ENCODE assay signal across 1 cellular context in the genomic region with DNA sequence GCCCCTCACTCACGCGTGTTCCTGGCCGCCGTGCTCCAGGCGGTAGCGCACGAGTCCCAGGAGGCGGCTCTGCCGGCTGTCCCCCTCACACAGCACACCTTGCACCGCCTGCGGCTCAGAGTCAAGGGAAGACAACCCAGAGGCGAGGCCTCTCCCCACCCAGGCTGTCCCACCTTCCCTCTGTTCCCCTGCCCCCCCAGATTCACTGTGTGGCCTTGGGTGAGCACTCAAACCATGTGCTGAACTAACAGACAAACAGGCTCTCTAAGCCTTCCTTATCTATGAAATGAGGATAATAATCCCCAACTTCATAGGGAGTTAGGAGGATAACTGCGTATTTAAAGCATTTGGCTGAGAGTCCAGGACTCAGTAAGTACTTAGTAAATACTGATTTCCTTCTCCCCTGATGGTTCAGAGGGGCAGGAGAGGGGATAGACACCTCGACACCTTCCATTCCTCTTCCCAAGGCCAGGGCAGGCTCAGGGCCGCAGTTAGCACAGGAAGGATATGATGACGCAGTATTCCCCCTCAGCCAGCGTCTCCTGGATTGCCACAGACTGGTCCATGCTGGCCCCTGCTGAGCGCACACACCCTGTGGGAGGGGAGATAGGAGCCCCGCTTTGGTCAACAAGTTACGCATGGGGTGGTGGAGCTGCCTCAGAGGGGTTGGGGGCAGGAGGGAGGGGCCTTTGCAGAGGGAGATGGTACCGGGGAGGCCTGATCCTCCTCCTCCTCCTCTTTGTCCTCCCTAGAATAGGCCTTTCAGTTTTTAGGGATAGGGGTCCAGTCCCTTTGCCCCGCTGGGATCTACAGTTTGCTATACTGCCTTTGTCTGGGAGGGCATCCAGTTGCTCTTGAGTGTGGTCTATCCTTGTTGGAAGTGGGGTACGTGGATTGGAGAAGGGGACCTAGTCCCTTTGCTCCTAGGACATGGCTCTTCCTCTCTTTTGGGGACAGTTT.
TF ChIP-seq lines count a peak whose summit lies in the region.

No MANE protein-coding gene starts in this region.

TF ChIP-seq in H1, 55 proteins besides CTCF, POLR2A, EP300 and RAD21:
- TF ChIP-seq TAF7 (optimal IDR thresholded peaks at IDR 0.05; ENCODE audit: borderline replicate concordance, low read depth, low read length) (no peak), POLR2AphosphoS5 (IDR thresholded peaks at IDR 0.05; ENCODE audit: low read depth, low read length) (no peak), CBX8 (IDR thresholded peaks at IDR 0.05; ENCODE audit: borderline replicate concordance, low read depth, low read length) (no peak), CBX5 (IDR thresholded peaks at IDR 0.05; ENCODE audit: low read depth, low read length) (no peak), KDM1A (IDR thresholded peaks at IDR 0.05; ENCODE audit: borderline replicate concordance, low read length) (no peak), CREB1 (IDR thresholded peaks at IDR 0.05) (no peak), MAFK (IDR thresholded peaks at IDR 0.05; ENCODE audit: low read depth, low read length) (no peak), PHF8 (conservative IDR thresholded peaks at IDR 0.05; ENCODE audit: low read depth, low read length) (no peak), BCL11A (IDR thresholded peaks at IDR 0.05; ENCODE audit: low read depth in 2 of 2, low read length in 2 of 2) (no peak), JUN (IDR thresholded peaks at IDR 0.05; ENCODE audit: low read depth, low read length) (no peak), KDM4A (IDR thresholded peaks at IDR 0.05; ENCODE audit: low read depth, low read length, severe bottlenecking) (no peak), JUND (IDR thresholded peaks at IDR 0.05; ENCODE audit: low read length) (no peak), YY1 (IDR thresholded peaks at IDR 0.05; ENCODE audit: low read depth, low read length) (no peak), GABPA (IDR thresholded peaks at IDR 0.05; ENCODE audit: borderline replicate concordance, insufficient read depth, low read length) (no peak)
- TF ChIP-seq, protein P1, sequence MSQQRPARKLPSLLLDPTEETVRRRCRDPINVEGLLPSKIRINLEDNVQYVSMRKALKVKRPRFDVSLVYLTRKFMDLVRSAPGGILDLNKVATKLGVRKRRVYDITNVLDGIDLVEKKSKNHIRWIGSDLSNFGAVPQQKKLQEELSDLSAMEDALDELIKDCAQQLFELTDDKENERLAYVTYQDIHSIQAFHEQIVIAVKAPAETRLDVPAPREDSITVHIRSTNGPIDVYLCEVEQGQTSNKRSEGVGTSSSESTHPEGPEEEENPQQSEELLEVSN (IDR thresholded peaks at IDR 0.05): no peak
- TF ChIP-seq, protein P2, sequence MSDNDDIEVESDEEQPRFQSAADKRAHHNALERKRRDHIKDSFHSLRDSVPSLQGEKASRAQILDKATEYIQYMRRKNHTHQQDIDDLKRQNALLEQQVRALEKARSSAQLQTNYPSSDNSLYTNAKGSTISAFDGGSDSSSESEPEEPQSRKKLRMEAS (IDR thresholded peaks at IDR 0.05): no peak
- TF ChIP-seq, protein P3, sequence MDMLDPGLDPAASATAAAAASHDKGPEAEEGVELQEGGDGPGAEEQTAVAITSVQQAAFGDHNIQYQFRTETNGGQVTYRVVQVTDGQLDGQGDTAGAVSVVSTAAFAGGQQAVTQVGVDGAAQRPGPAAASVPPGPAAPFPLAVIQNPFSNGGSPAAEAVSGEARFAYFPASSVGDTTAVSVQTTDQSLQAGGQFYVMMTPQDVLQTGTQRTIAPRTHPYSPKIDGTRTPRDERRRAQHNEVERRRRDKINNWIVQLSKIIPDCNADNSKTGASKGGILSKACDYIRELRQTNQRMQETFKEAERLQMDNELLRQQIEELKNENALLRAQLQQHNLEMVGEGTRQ (IDR thresholded peaks at IDR 0.05; ENCODE audit: low read length): no peak
